In the genomic region with DNA sequence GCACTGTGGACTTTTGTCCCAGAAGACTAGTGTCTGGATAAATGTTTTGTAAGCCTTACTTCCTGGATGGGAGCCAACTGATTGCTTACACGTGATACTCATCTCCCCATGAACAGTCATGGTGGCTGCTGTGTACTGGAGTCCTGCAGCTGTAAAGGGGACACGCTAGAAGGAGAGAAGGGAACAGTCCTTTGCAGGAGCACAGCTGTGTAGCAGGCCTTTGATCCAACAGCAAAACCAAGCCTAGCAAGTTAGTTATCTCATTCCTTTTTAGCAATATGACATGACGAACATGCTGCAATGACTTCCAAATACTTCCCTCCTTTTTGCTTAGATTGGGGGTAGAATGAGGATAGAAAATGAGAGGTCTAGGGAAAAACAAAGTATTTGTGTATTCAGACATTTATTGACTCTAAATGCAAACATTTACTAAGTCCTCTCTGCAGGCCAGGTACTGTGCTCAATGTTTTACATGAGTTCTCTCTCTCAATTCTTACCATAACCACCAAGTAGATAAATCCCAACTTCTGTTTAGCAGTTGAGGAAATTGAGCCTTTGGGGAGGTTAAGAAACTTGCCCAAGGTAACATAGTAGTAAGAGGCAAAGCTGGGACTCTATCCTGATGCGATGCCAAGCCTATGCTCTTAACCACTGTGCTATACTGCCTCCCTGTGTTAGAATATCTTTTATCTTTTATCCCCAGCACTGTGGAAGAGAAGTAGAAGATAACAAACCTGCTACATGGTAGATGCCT, we compare ENCODE assay signal across 8 cellular contexts. TPM values are rescaled to one million over a fixed set of nuclear protein-coding genes. Genes with fewer than 3 reads are reported as not detected.
A peak's percentile ranks its signal among the peaks of the same experiment; 100 is the strongest.
DNase-seq lines count a peak whose midpoint lies in the region; ATAC-seq and TF ChIP-seq lines count a peak whose summit lies in the region.

No MANE protein-coding gene starts in this region.

- H3K4me1 Mint-ChIP-seq in activated T-helper 17 cell treated with anti-CD3 and anti-CD28 coated beads, Interleukin-2, amount 50 U/mL, for 72 hours: peaks cover 6% of the 10 kb centered on the region

- no peak for TF ChIP-seq EP300 in stomach (IDR thresholded peaks at IDR 0.05)

- TF ChIP-seq CTCF in AG09309 (IDR thresholded peaks at IDR 0.05; ENCODE audit: control insufficient read depth, insufficient read depth, low read depth, low read length, missing control alignments) (peak; percentile 46), GM13977 (IDR thresholded peaks at IDR 0.05; ENCODE audit: extremely low read depth, insufficient read depth, missing control alignments) (peak; percentile 37), stomach (IDR thresholded peaks at IDR 0.05) (peak in 2 of 7 experiments; percentile 19 to 46)

- no peak for TF ChIP-seq POLR2A in stomach (IDR thresholded peaks at IDR 0.05)

- H3K27me3 ChIP-seq in right cardiac atrium (ENCODE audit: control insufficient read depth, insufficient read depth): no peaks in the 10 kb centered on the region
- no peaks in the 10 kb centered on the region for H3K27me3 ChIP-seq in stomach

- peak overlapping the region; percentile 63 for H3K27ac ChIP-seq in right cardiac atrium (ENCODE audit: low read length)
- H3K27ac ChIP-seq in stomach: peak overlapping the region in 4 of 5 donors; percentile 42 to 63 (median 56)

- no peak overlapping the region for H3K4me3 Mint-ChIP-seq in activated T-helper 17 cell treated with anti-CD3 and anti-CD28 coated beads, Interleukin-2, amount 50 U/mL, for 72 hours

- H3K9me3 Mint-ChIP-seq in activated T-helper 17 cell treated with anti-CD3 and anti-CD28 coated beads, Interleukin-2, amount 50 U/mL, for 72 hours: no peaks in the 10 kb centered on the region

- in situ Hi-C loops in GM13977 (cut with MboI; ENCODE audit: low pct_unique_long_range_greater_than_20kb, low sequenced_read_pairs, unreplicated experiment): no loop called here

- WGBS in right cardiac atrium: 49% methylated on average over 4 of the region's 4 CpGs
- WGBS in stomach, 5 donors: 34 to 41% (median 37%) methylated on average over 4 of the region's 4 CpGs

- no peaks in the 10 kb centered on the region for H3K36me3 Mint-ChIP-seq in activated T-helper 17 cell treated with anti-CD3 and anti-CD28 coated beads, Interleukin-2, amount 50 U/mL, for 72 hours (ENCODE audit: low read depth)

- no peaks in the 10 kb centered on the region for H3K27me3 Mint-ChIP-seq in activated T-helper 17 cell treated with anti-CD3 and anti-CD28 coated beads, Interleukin-2, amount 50 U/mL, for 72 hours

- DNase-seq in AG09309 (ENCODE audit: low read depth) (no peak), GM13977 (ENCODE audit: low spot score) (peak; percentile 41), NCI-H2029 treated with DMSO at 0.1 percent for 48 hours (lab: John Stamatoyannopoulos, UW) (peak; percentile 76), right cardiac atrium (peak in 1 of 3 donors; percentile 29), stomach (peak; percentile 39), 8988T (no peak)

- H3K4me1 ChIP-seq in right cardiac atrium (ENCODE audit: control insufficient read depth, insufficient read depth, low read length): peaks cover 7% of the 10 kb centered on the region
- H3K4me1 ChIP-seq in stomach: peaks cover 22 to 46% (median 33%) of the 10 kb centered on the region in 4 donors

- no peak overlapping the region for H3K4me3 ChIP-seq in AG09309 (ENCODE audit: control insufficient read depth, low read depth, low read length)
- no peak overlapping the region for H3K4me3 ChIP-seq in right cardiac atrium (ENCODE audit: low read length)
- no peak overlapping the region for H3K4me3 ChIP-seq in stomach

- peak overlapping the region; percentile 51 for H3K27ac Mint-ChIP-seq in activated T-helper 17 cell treated with anti-CD3 and anti-CD28 coated beads, Interleukin-2, amount 50 U/mL, for 72 hours

- intact Hi-C loops in right cardiac atrium (cut with DNase I) (loop anchor here in 2 of 4 donors (5.0 to 10.0 kb wide), 4 partner anchors 116 to 166 kb away; partner anchors contain the start of gene RAPH1 (in 1 of the 2)), stomach (cut with DNase I; ENCODE audit: low total_unique reads) (no loop called here)

- ATAC-seq in activated T-helper 17 cell treated with anti-CD3 and anti-CD28 coated beads, Interleukin-2, amount 50 U/mL, for 72 hours (replicated peaks): peak; percentile 92
- ATAC-seq in right cardiac atrium: peak; percentile 84 to 86
- ATAC-seq in GM18861 (IDR thresholded peaks at IDR 0.05; ENCODE audit: unreplicated experiment): no peak

- H3K9me3 ChIP-seq in right cardiac atrium (ENCODE audit: control insufficient read depth, low read length) (no peaks in the 10 kb centered on the region), stomach (no peaks in the 10 kb centered on the region)

- no peaks in the 10 kb centered on the region for H3K36me3 ChIP-seq in stomach

RNA-seq across cellular contexts. Expression of gene CD28, which starts 55.4 kb away (rescaled TPM):
- total RNA-seq in activated T-helper 17 cell treated with anti-CD3 and anti-CD28 coated beads, Interleukin-2, amount 50 U/mL, for 72 hours: 100 to 1,000 TPM; 242 to 382 TPM
- total RNA-seq in right cardiac atrium (1 to 10 TPM in 2 of 4 donors, under 1 TPM in 2; 0.64 to 1.5 (median 0.89) TPM), stomach (1 to 10 TPM in 2 of 5 donors, under 1 TPM in 1, not detected in 2; 0.29 to 4.4 (median 2.9) TPM)
- polyA plus RNA-seq in right cardiac atrium (0.14 TPM), stomach (under 1 TPM; 0.15 to 0.25 (median 0.23) TPM)

Comparison
In these comparisons a context has a peak if more than half of its experiments do, and no peak if none do; other contexts are left out.
1. DNase-seq: peak in GM13977 (single experiment), NCI-H2029 treated with DMSO at 0.1 percent for 48 hours (single experiment) and stomach (single experiment); none in AG09309 (single experiment) and 8988T (single experiment).
2. RNA of gene CD28, which starts 55.4 kb away (total RNA-seq): 242 to 382 TPM in activated T-helper 17 cell treated with anti-CD3 and anti-CD28 coated beads, Interleukin-2, amount 50 U/mL, for 72 hours; 0.64 to 1.5 TPM in right cardiac atrium and 0.29 to 4.4 TPM in stomach; every median in the first group is over 10 times any median in the second.